In the genomic region with DNA sequence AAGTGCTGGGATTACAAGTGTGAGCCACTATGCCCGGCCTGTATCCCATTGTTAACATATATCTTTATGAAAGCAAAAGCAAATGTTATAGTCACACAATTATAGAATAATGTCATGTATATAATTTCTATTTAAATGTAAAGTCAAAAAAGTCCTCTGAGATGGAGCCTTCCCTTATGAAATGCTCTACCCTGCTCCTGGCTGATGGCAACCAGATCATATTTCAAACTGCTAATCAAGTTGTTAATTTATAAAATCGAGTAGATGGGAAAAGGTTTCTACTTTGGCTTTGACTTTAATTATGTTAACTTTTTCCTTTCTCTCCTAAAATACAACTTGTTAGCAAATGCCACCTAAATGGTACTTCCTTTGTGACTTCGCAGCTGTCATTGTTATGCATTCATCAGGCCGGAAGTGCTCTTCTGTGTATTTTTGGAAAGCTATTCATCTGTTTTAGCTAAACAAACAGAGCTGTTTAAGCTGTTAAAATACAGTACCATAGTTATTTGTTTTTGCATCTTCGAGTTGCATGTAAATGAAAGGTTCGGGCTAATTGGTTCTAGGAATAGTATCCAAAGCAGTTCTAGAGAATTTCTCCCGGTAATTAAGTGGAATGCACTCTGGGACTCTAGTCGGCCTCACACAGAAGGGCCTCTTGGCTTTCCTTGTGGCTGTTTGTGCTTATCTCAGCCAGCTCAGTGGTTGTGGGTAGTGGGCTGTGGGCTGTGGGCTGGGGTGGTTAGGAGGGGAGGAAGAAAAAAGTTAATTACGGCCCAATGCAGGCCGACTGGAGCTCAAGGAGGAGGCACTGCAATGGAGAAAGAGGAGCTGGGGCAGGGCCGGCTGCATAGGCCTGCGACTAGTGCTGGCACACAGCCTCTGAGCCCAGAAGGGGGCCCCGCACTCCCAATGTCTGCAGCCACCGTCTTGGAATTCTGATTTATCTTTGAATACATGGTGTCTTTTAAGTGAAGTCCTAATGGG, we compare ENCODE assay signal across 14 cellular contexts. TPM values are rescaled to one million over a fixed set of nuclear protein-coding genes. Genes with fewer than 3 reads are reported as not detected.
DNase-seq lines count a peak whose midpoint lies in the region; ATAC-seq and TF ChIP-seq lines count a peak whose summit lies in the region.
"Had no signal": no experiment of that assay in that cellular context is flagged by ENCODE, and none has a peak within 500 bp of the region (broad histone marks: within the 10 kb centered on the region; RNA-seq: fewer than 3 reads in every experiment).

No MANE protein-coding gene starts in this region.

- H4K20me1 ChIP-seq in BLaER1 treated with 17β-estradiol and CSF1 and Interleukin-3, amounts not matched to agents 10 nM and 100 nM = no peaks in the 10 kb centered on the region

- intact Hi-C loops in naive thymus-derived CD4-positive, alpha-beta T cell (cut with micrococcal nuclease) = no loop called here
- intact Hi-C loops in head of caudate nucleus (cut with DNase I) = no loop called here
- intact Hi-C loops in gastrocnemius medialis (cut with DNase I; ENCODE audit: low total_unique reads) = no loop called here

- no peak for ATAC-seq in naive thymus-derived CD4-positive, alpha-beta T cell
- no peak for ATAC-seq in gastrocnemius medialis
- ATAC-seq: heart left ventricle had no signal

- H3K36me3 Mint-ChIP-seq in naive thymus-derived CD4-positive, alpha-beta T cell = no peaks in the 10 kb centered on the region

- no peak for TF ChIP-seq POLR2A in gastrocnemius medialis (IDR thresholded peaks at IDR 0.05)

- peaks cover 4 to 40% (median 24%) of the 10 kb centered on the region in 5 donors for H3K27me3 Mint-ChIP-seq in naive thymus-derived CD4-positive, alpha-beta T cell

- peaks cover 0 to 8% (median 7%) of the 10 kb centered on the region in 7 donors for H3K4me1 Mint-ChIP-seq in naive thymus-derived CD4-positive, alpha-beta T cell

- POLR2A ChIA-PET in naive thymus-derived CD4-positive, alpha-beta T cell (lab: Charles Lee) = no interaction called here

- peak overlapping the region; percentile 63 to 84 (median 75) for H3K4me2 ChIP-seq in BLaER1 treated with 17β-estradiol and CSF1 and Interleukin-3, amounts not matched to agents 10 nM and 100 nM

- CTCF ChIA-PET in naive thymus-derived CD4-positive, alpha-beta T cell (lab: Charles Lee) = interaction anchor here (0.6 kb wide), 1 partner anchor 133 kb away, joined by 4 read pairs; no protein-coding TSS in a partner anchor

- H3K9ac ChIP-seq in BLaER1 treated with 17β-estradiol and CSF1 and Interleukin-3, amounts not matched to agents 10 nM and 100 nM = peak overlapping the region in 6 of 11 experiments; percentile 12 to 65 (median 38); a peak in 11 of 22 replicates
- H3K9ac ChIP-seq in HUES64 (ENCODE audit: low read depth, low read length) (peak overlapping the region; percentile 55), iPS-18a (ENCODE audit: low read length) (peak overlapping the region; percentile 47)

- no peaks in the 10 kb centered on the region for H3K36me3 ChIP-seq in BLaER1 treated with 17β-estradiol and CSF1 and Interleukin-3, amounts not matched to agents 10 nM and 100 nM
- H3K36me3 ChIP-seq in HUES64 (ENCODE audit: insufficient read depth, low read length) (no peaks in the 10 kb centered on the region), iPS-18a (ENCODE audit: control insufficient read depth, low read depth, low read length) (no peaks in the 10 kb centered on the region), gastrocnemius medialis (no peaks in the 10 kb centered on the region)
- H3K36me3 ChIP-seq in naive thymus-derived CD4-positive, alpha-beta T cell (ENCODE audit: control insufficient read depth in 2 of 3, insufficient read depth in 3 of 3, low read length in 3 of 3) = no peaks in the 10 kb centered on the region
- H3K36me3 ChIP-seq: heart left ventricle, ovary had no signal

- H3K9me3 Mint-ChIP-seq in naive thymus-derived CD4-positive, alpha-beta T cell = no peaks in the 10 kb centered on the region

- in situ Hi-C loops in gastrocnemius medialis (cut with MboI; ENCODE audit: low sequenced_read_pairs in 4 of 4) = loop anchor here in 2 of 4 donors (25.0 kb wide), 1 partner anchor 680 kb away; no protein-coding TSS in a partner anchor

- peaks cover 13 to 41% (median 22%) of the 10 kb centered on the region in 10 experiments for H3K4me1 ChIP-seq in BLaER1 treated with 17β-estradiol and CSF1 and Interleukin-3, amounts not matched to agents 10 nM and 100 nM
- H3K4me1 ChIP-seq in HUES64 (ENCODE audit: insufficient read depth, low read length) (peaks cover 49% of the 10 kb centered on the region), iPS-18a (ENCODE audit: control insufficient read depth, low read depth, low read length) (peaks cover 44% of the 10 kb centered on the region), gastrocnemius medialis (no peaks in the 10 kb centered on the region)
- no peaks in the 10 kb centered on the region for H3K4me1 ChIP-seq in naive thymus-derived CD4-positive, alpha-beta T cell (ENCODE audit: control insufficient read depth in 2 of 2, insufficient read depth in 2 of 2, low read length in 2 of 2)

- 0 out of 20 replicates have a peak overlapping the region, but pooled peaks of 1 of the 10 experiments have one; percentile 19 for H3K4me3 ChIP-seq in BLaER1 treated with 17β-estradiol and CSF1 and Interleukin-3, amounts not matched to agents 10 nM and 100 nM
- no peak overlapping the region for H3K4me3 ChIP-seq in HUES64 (ENCODE audit: low read length)
- H3K4me3 ChIP-seq in iPS-18a (ENCODE audit: low read length) = peak overlapping the region; percentile 22
- H3K4me3 ChIP-seq in naive thymus-derived CD4-positive, alpha-beta T cell (ENCODE audit: low read length) = no peak overlapping the region
- no peak overlapping the region for H3K4me3 ChIP-seq in gastrocnemius medialis
- H3K4me3 ChIP-seq: heart left ventricle, ovary had no signal

- H3K27ac Mint-ChIP-seq in naive thymus-derived CD4-positive, alpha-beta T cell = peak overlapping the region in 1 of 9 donors; percentile 63

- DNase-seq in OCI-M2 (lab: John Stamatoyannopoulos, UW; ENCODE audit: unreplicated experiment) (peak; percentile 78), HCEC 1CT (no peak), head of caudate nucleus (no peak), gastrocnemius medialis (no peak)
- no peak for DNase-seq in naive thymus-derived CD4-positive, alpha-beta T cell
- DNase-seq: activated CD8-positive, alpha-beta memory T cell treated with anti-CD3 and anti-CD28 coated beads, Interleukin-2, amount 50 U/mL, for 4 hours; central memory CD4-positive, alpha-beta T cell; heart left ventricle; ovary had no signal

- peaks cover 0 to 4% (median 0%) of the 10 kb centered on the region in 11 experiments; a peak in 2 of 22 replicates for H3K9me3 ChIP-seq in BLaER1 treated with 17β-estradiol and CSF1 and Interleukin-3, amounts not matched to agents 10 nM and 100 nM (replicated peaks in 1 of 11)
- H3K9me3 ChIP-seq in HUES64 (ENCODE audit: insufficient read depth, low read depth, low read length) = no peaks in the 10 kb centered on the region
- no peaks in the 10 kb centered on the region for H3K9me3 ChIP-seq in iPS-18a (ENCODE audit: control insufficient read depth, low read depth, low read length)
- H3K9me3 ChIP-seq in naive thymus-derived CD4-positive, alpha-beta T cell (ENCODE audit: control insufficient read depth in 2 of 3, low read length in 3 of 3) = no peaks in the 10 kb centered on the region
- H3K9me3 ChIP-seq in gastrocnemius medialis = no peaks in the 10 kb centered on the region
- H3K9me3 ChIP-seq: heart left ventricle, ovary had no signal

- 14% methylated on average over 12 of the region's 14 CpGs for WGBS in HUES64

- peak overlapping the region in 10 of 11 experiments; percentile 31 to 78 (median 60); a peak in 18 of 22 replicates for H3K27ac ChIP-seq in BLaER1 treated with 17β-estradiol and CSF1 and Interleukin-3, amounts not matched to agents 10 nM and 100 nM
- H3K27ac ChIP-seq in HUES64 (ENCODE audit: low read depth, low read length) (peak overlapping the region; percentile 98), iPS-18a (ENCODE audit: low read length) (peak overlapping the region; percentile 83), gastrocnemius medialis (no peak overlapping the region)
- no peak overlapping the region for H3K27ac ChIP-seq in naive thymus-derived CD4-positive, alpha-beta T cell (ENCODE audit: low read depth, low read length)
- H3K27ac ChIP-seq: C4-2B, heart left ventricle, ovary had no signal

- no peaks in the 10 kb centered on the region for H3K27me3 ChIP-seq in BLaER1 treated with 17β-estradiol and CSF1 and Interleukin-3, amounts not matched to agents 10 nM and 100 nM
- H3K27me3 ChIP-seq in HUES64 (ENCODE audit: insufficient read depth, low read length) = no peaks in the 10 kb centered on the region; the same call in 1 of the 2 replicates
- H3K27me3 ChIP-seq in iPS-18a (ENCODE audit: control insufficient read depth, insufficient read depth, low read length) = peaks cover 5% of the 10 kb centered on the region
- no peaks in the 10 kb centered on the region for H3K27me3 ChIP-seq in naive thymus-derived CD4-positive, alpha-beta T cell (ENCODE audit: control insufficient read depth in 2 of 2, insufficient read depth in 2 of 2, low read length in 2 of 2)
- H3K27me3 ChIP-seq in gastrocnemius medialis = no peaks in the 10 kb centered on the region
- H3K27me3 ChIP-seq: ovary had no signal

- peak overlapping the region in 1 of 10 donors; percentile 19 for H3K4me3 Mint-ChIP-seq in naive thymus-derived CD4-positive, alpha-beta T cell

- no peak for TF ChIP-seq CTCF in gastrocnemius medialis (IDR thresholded peaks at IDR 0.05 in 4 of 5, conservative IDR thresholded peaks at IDR 0.05 in 1 of 5)

RNA-seq across cellular contexts. Expression of gene SLC35D3, which starts 34.8 kb away (rescaled TPM):
- polyA plus RNA-seq in HUES64 (2013, experiment 1 of 2) = 0.15 TPM
- polyA plus RNA-seq in HUES64 (2013, experiment 2 of 2) = 0.19 TPM
- total RNA-seq in naive thymus-derived CD4-positive, alpha-beta T cell = under 1 TPM in 1 of 5 experiments, not detected in 4; 0.16 TPM
- not detected for polyA plus RNA-seq in naive thymus-derived CD4-positive, alpha-beta T cell
- not detected for total RNA-seq in gastrocnemius medialis
- total RNA-seq: ovary, SK-MEL-5 had no signal

Comparison
In these comparisons a context has a peak if more than half of its experiments do, and no peak if none do; other contexts are left out.
1. H3K27ac ChIP-seq: peak in BLaER1 treated with 17β-estradiol and CSF1 and Interleukin-3, amounts not matched to agents 10 nM and 100 nM (10 of 11), HUES64 (single experiment) and iPS-18a (single experiment); none in naive thymus-derived CD4-positive, alpha-beta T cell (single experiment) and gastrocnemius medialis (0 of 4).
2. Peak in every context shown above with its lines, with median percentiles within 50 percentile points of each other: H3K9ac ChIP-seq.